12 cellular contexts compared by ENCODE assay signal in genomic region chr20:3681352-3681930, GRCh38. TPM values are rescaled to one million over a fixed set of nuclear protein-coding genes. Genes with fewer than 3 reads are reported as not detected.
DNase-seq lines count a peak whose midpoint lies in the region; ATAC-seq, FAIRE-seq and TF ChIP-seq lines count a peak whose summit lies in the region.
"Had no signal": no experiment of that assay in that cellular context is flagged by ENCODE, and none has a peak within 500 bp of the region (broad histone marks: within the 10 kb centered on the region; RNA-seq: fewer than 3 reads in every experiment).

No MANE protein-coding gene starts in this region.

- no peaks in the 10 kb centered on the region for H3K9me3 ChIP-seq in astrocyte (ENCODE audit: insufficient read depth, low read depth, low read length)
- H3K9me3 ChIP-seq in iPS-15b (ENCODE audit: control insufficient read depth, insufficient read depth, low read length) = no peaks in the 10 kb centered on the region
- H3K9me3 ChIP-seq in psoas muscle = no peaks in the 10 kb centered on the region

- H3K4me1 Mint-ChIP-seq in astrocyte (ENCODE audit: low read depth, unreplicated experiment) (peaks cover 13% of the 10 kb centered on the region), CD14-positive monocyte (peaks cover 13% of the 10 kb centered on the region)
- peaks cover 4% of the 10 kb centered on the region for H3K4me1 Mint-ChIP-seq in activated T-cell treated with anti-CD3 and anti-CD28 coated beads, Interleukin-2, amount 50 U/mL, for 72 hours (ENCODE audit: low read depth)

- peak overlapping the region; percentile 78 for H3K4me2 ChIP-seq in astrocyte (ENCODE audit: low read length)

- WGBS in psoas muscle, 3 donors = 13 to 20% (median 19%) methylated on average over 14 to 32 of the region's 32 CpGs

- H3K27me3 ChIP-seq in astrocyte (ENCODE audit: insufficient read depth, low read length) (peaks cover 3% of the 10 kb centered on the region), iPS-15b (ENCODE audit: control insufficient read depth, insufficient read depth, low read length) (peaks cover 32% of the 10 kb centered on the region), psoas muscle (ENCODE audit: insufficient read depth in 3 of 3, low read length in 2 of 3) (peaks cover 0 to 24% (median 0%) of the 10 kb centered on the region in 3 donors)

- peak overlapping the region; percentile 55 for H2AFZ ChIP-seq in astrocyte (ENCODE audit: low read depth, low read length)

- intact Hi-C loops in psoas muscle (cut with DNase I) = no loop called here
- intact Hi-C loops in CD14-positive monocyte (cut with micrococcal nuclease) = no loop called here

- ATAC-seq in psoas muscle = no peak
- no peak for ATAC-seq in activated T-cell treated with anti-CD3 and anti-CD28 coated beads, Interleukin-2, amount 50 U/mL, for 72 hours (replicated peaks in 1 of 2)

- H3K27me3 Mint-ChIP-seq in astrocyte (ENCODE audit: low read depth, unreplicated experiment) (peaks cover 24% of the 10 kb centered on the region), CD14-positive monocyte (ENCODE audit: low read depth in 3 of 3) (peaks cover 58 to 80% (median 62%) of the 10 kb centered on the region in 3 donors)
- H3K27me3 Mint-ChIP-seq in activated T-cell treated with anti-CD3 and anti-CD28 coated beads, Interleukin-2, amount 50 U/mL, for 72 hours (ENCODE audit: low read depth) = peaks cover 71% of the 10 kb centered on the region

- no peak overlapping the region for H3K27ac Mint-ChIP-seq in astrocyte (ENCODE audit: unreplicated experiment)
- H3K27ac Mint-ChIP-seq in activated T-cell treated with anti-CD3 and anti-CD28 coated beads, Interleukin-2, amount 50 U/mL, for 72 hours = no peak overlapping the region
- peak overlapping the region in 1 of 7 donors; percentile 75 for H3K27ac Mint-ChIP-seq in CD14-positive monocyte

- H3K9me3 Mint-ChIP-seq in astrocyte (ENCODE audit: unreplicated experiment) (no peaks in the 10 kb centered on the region), CD14-positive monocyte (peaks cover 0 to 10% (median 3%) of the 10 kb centered on the region in 7 donors)
- no peaks in the 10 kb centered on the region for H3K9me3 Mint-ChIP-seq in activated T-cell treated with anti-CD3 and anti-CD28 coated beads, Interleukin-2, amount 50 U/mL, for 72 hours

- peak overlapping the region; percentile 64 for H3K4me3 Mint-ChIP-seq in astrocyte (ENCODE audit: unreplicated experiment)
- H3K4me3 Mint-ChIP-seq in activated T-cell treated with anti-CD3 and anti-CD28 coated beads, Interleukin-2, amount 50 U/mL, for 72 hours = peak overlapping the region in 1 of 2 donors; percentile 7
- peak overlapping the region in 1 of 2 donors; percentile 85 for H3K4me3 Mint-ChIP-seq in CD14-positive monocyte

- H3K79me2 ChIP-seq in astrocyte (ENCODE audit: insufficient read depth, low read length) = no peaks in the 10 kb centered on the region

- H3K27ac ChIP-seq in astrocyte (ENCODE audit: low read depth, low read length) (no peak overlapping the region), psoas muscle (peak overlapping the region; percentile 41)

- H3K9ac ChIP-seq in astrocyte (ENCODE audit: low read length) (no peak overlapping the region), iPS-15b (ENCODE audit: low read depth, low read length) (no peak overlapping the region)

- H3K36me3 ChIP-seq in astrocyte (ENCODE audit: insufficient read depth, low read length) (no peaks in the 10 kb centered on the region), iPS-15b (ENCODE audit: control insufficient read depth, insufficient read depth, low read length) (no peaks in the 10 kb centered on the region), psoas muscle (ENCODE audit: insufficient read depth in 1 of 2, low read depth in 1 of 2) (no peaks in the 10 kb centered on the region)

- H3K4me1 ChIP-seq in astrocyte (ENCODE audit: insufficient read depth, low read length) = peaks cover 35% of the 10 kb centered on the region
- H3K4me1 ChIP-seq in iPS-15b (ENCODE audit: control insufficient read depth, insufficient read depth, low read length) = peaks cover 14% of the 10 kb centered on the region
- peaks cover 2% of the 10 kb centered on the region for H3K4me1 ChIP-seq in psoas muscle

- DNase-seq in AG09309 (ENCODE audit: low read depth) (no peak), astrocyte (ENCODE audit: low read depth) (no peak), psoas muscle (no peak), H54 (ENCODE audit: insufficient read length, low spot score) (no peak), CD14-positive monocyte (ENCODE audit: low spot score) (no peak)
- no peak for DNase-seq in activated T-cell treated with anti-CD3 and anti-CD28 coated beads, Interleukin-2, amount 50 U/mL, for 72 hours
- no peak for DNase-seq in stimulated activated CD4-positive, alpha-beta T cell treated with anti-CD3 and anti-CD28 coated beads, Interleukin-4, amount 100 ng/mL, for 24 hours
- DNase-seq: activated CD8-positive, alpha-beta memory T cell treated with anti-CD3 and anti-CD28 coated beads, Interleukin-2, amount 50 U/mL, for 48 hours; cerebellar nuclear complex; NCI-H526 treated with DMSO at 0.1 percent for 48 hours had no signal

- H3K4me3 ChIP-seq in AG09309 (ENCODE audit: control insufficient read depth, low read depth, low read length) = peak overlapping the region; percentile 85
- H3K4me3 ChIP-seq in astrocyte (ENCODE audit: insufficient read depth, low read depth, low read length) = peak overlapping the region; percentile 32
- H3K4me3 ChIP-seq in iPS-15b (ENCODE audit: low read depth, low read length) = peak overlapping the region; percentile 50
- peak overlapping the region; percentile 60 for H3K4me3 ChIP-seq in psoas muscle

- FAIRE-seq in astrocyte (lab: Jason Lieb, UNC) (no peak), H54 (lab: Jason Lieb, UNC) (no peak)

- TF ChIP-seq POLR2A in H54 (IDR thresholded peaks at IDR 0.05; ENCODE audit: low read depth, low read length) = no peak

- TF ChIP-seq CTCF in AG09309 (IDR thresholded peaks at IDR 0.05; ENCODE audit: control insufficient read depth, insufficient read depth, low read depth, low read length, missing control alignments) (no peak), astrocyte (IDR thresholded peaks at IDR 0.05; ENCODE audit: insufficient read depth, low read depth, low read length) (no peak), psoas muscle (IDR thresholded peaks at IDR 0.05) (no peak), CD14-positive monocyte (IDR thresholded peaks at IDR 0.05) (no peak)

- H3K36me3 Mint-ChIP-seq in astrocyte (ENCODE audit: low read depth, unreplicated experiment) = no peaks in the 10 kb centered on the region
- no peaks in the 10 kb centered on the region for H3K36me3 Mint-ChIP-seq in activated T-cell treated with anti-CD3 and anti-CD28 coated beads, Interleukin-2, amount 50 U/mL, for 72 hours (ENCODE audit: insufficient read depth in 2 of 2)
- no peaks in the 10 kb centered on the region for H3K36me3 Mint-ChIP-seq in CD14-positive monocyte

- no peaks in the 10 kb centered on the region for H4K20me1 ChIP-seq in astrocyte (ENCODE audit: insufficient read depth, low read length)

RNA-seq across cellular contexts. Expression of gene ADAM33, which starts 0.4 kb away (rescaled TPM):
- total RNA-seq in astrocyte = 2.3 and 3.0 TPM in 2 replicates
- total RNA-seq in psoas muscle = 1 to 10 TPM; 2.4 to 8.9 (median 3.1) TPM
- 1 to 10 TPM; 4.3 to 6.6 (median 4.6) TPM for polyA plus RNA-seq in psoas muscle
- total RNA-seq in activated T-cell treated with anti-CD3 and anti-CD28 coated beads, Interleukin-2, amount 50 U/mL, for 72 hours = not detected
- not detected for polyA plus RNA-seq in CD14-positive monocyte
- total RNA-seq: T-helper 1 cell treated with Interleukin-12 subunit alpha and Interleukin-12 subunit beta and Interleukin-4 antibody, amounts not matched to agents 30 ng/mL and 1 ng/mL, for 36 hours had no signal

RNA-seq across cellular contexts. Expression of gene GFRA4, which starts 18.2 kb away (rescaled TPM):
- total RNA-seq in astrocyte (not detected in 2 replicates), psoas muscle (not detected)
- polyA plus RNA-seq in psoas muscle (not detected), CD14-positive monocyte (not detected)
- total RNA-seq in activated T-cell treated with anti-CD3 and anti-CD28 coated beads, Interleukin-2, amount 50 U/mL, for 72 hours = not detected
- total RNA-seq: T-helper 1 cell treated with Interleukin-12 subunit alpha and Interleukin-12 subunit beta and Interleukin-4 antibody, amounts not matched to agents 30 ng/mL and 1 ng/mL, for 36 hours had no signal

RNA-seq across cellular contexts. Expression of gene SIGLEC1, which starts 31.0 kb away (rescaled TPM):
- total RNA-seq in astrocyte (not detected in 2 replicates), psoas muscle (1 to 10 TPM; 2.3 to 6.2 (median 3.5) TPM)
- polyA plus RNA-seq in psoas muscle (1 to 10 TPM in 2 of 3 donors, under 1 TPM in 1; 0.98 to 2.6 (median 1.3) TPM), CD14-positive monocyte (1 to 10 TPM; 1.6 to 2.5 TPM)
- total RNA-seq in activated T-cell treated with anti-CD3 and anti-CD28 coated beads, Interleukin-2, amount 50 U/mL, for 72 hours = under 1 TPM in 1 of 2 donors, not detected in 1; 0.02 TPM
- total RNA-seq: T-helper 1 cell treated with Interleukin-12 subunit alpha and Interleukin-12 subunit beta and Interleukin-4 antibody, amounts not matched to agents 30 ng/mL and 1 ng/mL, for 36 hours had no signal

RNA-seq across cellular contexts. Expression of gene HSPA12B, which starts 51.0 kb away (rescaled TPM):
- total RNA-seq in astrocyte = not detected in 2 replicates
- total RNA-seq in psoas muscle = 1 to 10 TPM; 5.7 to 9.7 (median 8.2) TPM
- 1 to 10 TPM; 4.0 to 7.6 (median 7.5) TPM for polyA plus RNA-seq in psoas muscle
- total RNA-seq in activated T-cell treated with anti-CD3 and anti-CD28 coated beads, Interleukin-2, amount 50 U/mL, for 72 hours = not detected
- not detected for polyA plus RNA-seq in CD14-positive monocyte
- total RNA-seq: T-helper 1 cell treated with Interleukin-12 subunit alpha and Interleukin-12 subunit beta and Interleukin-4 antibody, amounts not matched to agents 30 ng/mL and 1 ng/mL, for 36 hours had no signal

Comparison
In these comparisons a context has a peak if more than half of its experiments do, and no peak if none do; other contexts are left out.
1. H3K4me3 ChIP-seq: peak in every context shown above with its lines; median percentile 85 in AG09309; 60 in psoas muscle; 50 in iPS-15b; 32 in astrocyte.